Comparison of ENCODE assay signal across 1 cellular context in the genomic region with DNA sequence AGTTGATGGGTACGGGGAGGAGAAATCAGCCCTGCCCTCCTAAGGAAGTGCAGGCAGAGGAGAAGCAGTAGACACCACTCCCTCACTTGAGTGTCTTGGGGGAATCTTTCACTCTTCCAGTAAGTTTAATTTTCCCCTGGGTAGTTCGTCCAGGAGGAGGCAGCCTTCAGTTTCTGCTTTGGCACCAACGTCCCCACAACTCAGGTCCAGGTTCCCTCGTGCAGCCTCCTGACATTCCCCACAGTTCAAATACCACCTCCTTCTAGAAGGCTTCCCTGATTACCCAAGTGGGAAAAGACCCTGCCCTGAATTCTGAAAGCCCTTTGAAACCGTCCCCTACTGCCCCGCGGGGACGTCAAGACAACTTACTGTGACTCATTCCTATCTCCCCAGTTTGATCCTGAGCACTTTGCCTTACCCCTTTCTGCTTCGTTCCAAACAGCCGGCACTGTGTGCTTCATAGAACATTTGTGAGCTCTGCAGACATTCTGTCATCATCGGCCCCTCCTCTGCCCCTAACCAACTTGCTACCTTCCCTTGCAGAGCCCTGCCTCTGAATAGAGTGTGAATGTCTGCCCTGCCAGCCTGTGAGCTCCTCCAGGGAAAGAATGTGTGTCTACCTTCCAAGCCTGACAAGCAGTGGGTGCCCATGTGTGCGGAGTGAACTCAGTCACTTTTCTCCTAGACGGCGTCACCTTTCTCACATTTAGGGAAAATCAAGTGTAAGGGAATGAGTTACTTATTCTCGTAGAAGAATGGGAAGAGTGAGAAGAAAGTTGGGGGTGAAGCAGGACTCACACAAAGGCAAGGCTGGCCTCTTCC.
TF ChIP-seq lines count a peak whose summit lies in the region.

No MANE protein-coding gene starts in this region.

TF ChIP-seq in GM12878, 131 proteins besides CTCF, POLR2A, EP300 and RAD21:
- TF ChIP-seq SMAD1 (IDR thresholded peaks at IDR 0.05; ENCODE audit: low read depth, partially characterized antibody) (no peak), CBX3 (IDR thresholded peaks at IDR 0.05; ENCODE audit: borderline replicate concordance, low read depth) (no peak), POU2F2 (IDR thresholded peaks at IDR 0.05; ENCODE audit: borderline replicate concordance, low read depth, low read length) (no peak), MXI1 (IDR thresholded peaks at IDR 0.05; ENCODE audit: low read depth, low read length) (0 out of 2 replicates have a peak, but pooled peaks have one; percentile 14)
